8 cellular contexts compared by ENCODE assay signal in genomic region chr2:85354286-85355072, GRCh38. TPM values are rescaled to one million over a fixed set of nuclear protein-coding genes. Genes with fewer than 3 reads are reported as not detected.
A peak's percentile ranks its signal among the peaks of the same experiment; 100 is the strongest.
DNase-seq lines count a peak whose midpoint lies in the region; ATAC-seq and TF ChIP-seq lines count a peak whose summit lies in the region.

Gene ELMOD3 (plus strand): TSS chr2:85354769. CDS start chr2:85357199, 2,430 bp downstream.
Gene RETSAT (minus strand): TSS chr2:85354528. CDS start chr2:85354507, 21 bp downstream.

- H3K4me3 ChIP-seq in GM12864 (ENCODE audit: low read depth, low read length) (peak within 1 kb of the TSS; percentile 99), ovary (peak within 1 kb of the TSS; percentile 73), thyroid gland (replicated peaks in 1 of 3) (peak within 1 kb of the TSS; percentile 65 to 96 (median 91))

- H3K9me3 ChIP-seq in ovary (no peaks in the 10 kb centered on the region), thyroid gland (no peaks in the 10 kb centered on the region)

- no peak for TF ChIP-seq EP300 in ovary (IDR thresholded peaks at IDR 0.05)

- H3K27ac ChIP-seq in ovary (peak within 1 kb of the TSS; percentile 64 to 70), thyroid gland (peak within 1 kb of the TSS; percentile 77 to 89 (median 80))

- intact Hi-C loops in Right ventricle myocardium inferior (cut with DNase I) (loop anchor here (1.0 to 10.0 kb wide), 2 partner anchors 26 to 180 kb away; partner anchors contain the start of gene MAT2A), ovary (cut with DNase I) (no loop called here), thyroid gland (cut with DNase I) (loop anchor here (5.0 to 10.0 kb wide), 2 partner anchors 60 to 198 kb away; partner anchors contain the start of genes CAPG and SH2D6)

- TF ChIP-seq POLR2A in ovary (IDR thresholded peaks at IDR 0.05) (peak; percentile 76), thyroid gland (IDR thresholded peaks at IDR 0.05) (peak; percentile 80 to 96)

- H3K36me3 ChIP-seq in ovary: no peaks in the 10 kb centered on the region
- H3K36me3 ChIP-seq in thyroid gland: peaks cover 14 to 16% of the 10 kb centered on the region in 2 donors

- TF ChIP-seq CTCF in GM12864 (IDR thresholded peaks at IDR 0.05; ENCODE audit: low read depth, low read length, missing control alignments): no peak
- no peak for TF ChIP-seq CTCF in ovary (IDR thresholded peaks at IDR 0.05)
- peak in 1 of 6 experiments; percentile 15 for TF ChIP-seq CTCF in thyroid gland (IDR thresholded peaks at IDR 0.05)

- WGBS in ovary, 3 donors: 0 to 1% (median 1%) methylated on average over 39 to 42 of the region's 42 CpGs
- 2% methylated on average over 20 to 36 of the region's 42 CpGs for WGBS in thyroid gland, 2 donors

- peak; percentile 99 for DNase-seq in GM12864 (ENCODE audit: low read depth)
- DNase-seq in NCI-H1417 (lab: John Stamatoyannopoulos, UW): peak; percentile 90 to 98 (median 97)
- DNase-seq in SW 1271 (lab: John Stamatoyannopoulos, UW): peak; percentile 96 to 99
- peak; percentile 95 for DNase-seq in activated naive CD8-positive, alpha-beta T cell treated with anti-CD3 and anti-CD28 coated beads, Interleukin-2, amount 50 U/mL, for 16 hours (ENCODE audit: low read depth, low spot score)
- DNase-seq in Right ventricle myocardium inferior (ENCODE audit: missing footprints): peak; percentile 97
- DNase-seq in ovary: peak; percentile 93 to 98 (median 97)
- DNase-seq in thyroid gland: peak; percentile 98

- ATAC-seq in HG02759 (IDR thresholded peaks at IDR 0.05; ENCODE audit: unreplicated experiment): peak; percentile 98
- peak; percentile 99 for ATAC-seq in Right ventricle myocardium inferior

- no peaks in the 10 kb centered on the region for H3K4me1 ChIP-seq in ovary (ENCODE audit: insufficient read depth)
- peaks cover 13 to 35% of the 10 kb centered on the region in 2 donors for H3K4me1 ChIP-seq in thyroid gland

- no peaks in the 10 kb centered on the region for H3K27me3 ChIP-seq in ovary
- no peaks in the 10 kb centered on the region for H3K27me3 ChIP-seq in thyroid gland

RNA-seq across cellular contexts. Expression of gene ELMOD3, which starts in this region (rescaled TPM):
- total RNA-seq in Right ventricle myocardium inferior: 10.2 TPM
- total RNA-seq in ovary: 10 to 100 TPM; 13.0 to 23.0 (median 15.2) TPM
- polyA plus RNA-seq in ovary: 10 to 100 TPM; 17.6 to 21.6 TPM
- total RNA-seq in thyroid gland: 10 to 100 TPM; 23.4 to 34.5 (median 31.4) TPM

RNA-seq across cellular contexts. Expression of gene RETSAT, which starts in this region (rescaled TPM):
- total RNA-seq in Right ventricle myocardium inferior: 44.8 TPM
- 10 to 100 TPM; 13.4 to 29.4 (median 25.1) TPM for total RNA-seq in ovary
- 10 to 100 TPM; 16.2 to 24.8 TPM for polyA plus RNA-seq in ovary
- 100 to 1,000 TPM in 3 of 4 donors, 10 to 100 TPM in 1; 88.2 to 253 (median 182) TPM for total RNA-seq in thyroid gland

Comparison
In these comparisons a context has a peak if more than half of its experiments do, and no peak if none do; other contexts are left out.
1. Peak in every context shown above with its lines: DNase-seq, ATAC-seq, H3K4me3 ChIP-seq and H3K27ac ChIP-seq.
2. intact Hi-C loops: an anchor here in Right ventricle myocardium inferior (1.0 to 10.0 kb wide) and thyroid gland (5.0 to 10.0 kb wide); none called in ovary.